In genomic region chr15:96354731-96355560, GRCh38 we compare ENCODE assay signal across 9 cellular contexts.
DNase-seq lines count a peak whose midpoint lies in the region; FAIRE-seq and TF ChIP-seq lines count a peak whose summit lies in the region.
"Had no signal": no experiment of that assay in that cellular context is flagged by ENCODE, and none has a peak within 500 bp of the region (broad histone marks: within the 10 kb centered on the region; RNA-seq: fewer than 3 reads in every experiment).

No MANE protein-coding gene starts in this region.

- no peak for TF ChIP-seq POLR2A in H54 (IDR thresholded peaks at IDR 0.05; ENCODE audit: low read depth, low read length)

- H3K9me3 ChIP-seq in duodenal mucosa (ENCODE audit: control insufficient read depth in 1 of 2, low read length in 2 of 2) (no peaks in the 10 kb centered on the region), mucosa of stomach (ENCODE audit: control insufficient read depth, low read length) (no peaks in the 10 kb centered on the region)

- no peak for FAIRE-seq in H54 (lab: Jason Lieb, UNC)

- H3K36me3 ChIP-seq in duodenal mucosa (ENCODE audit: control insufficient read depth in 1 of 2, insufficient read depth in 2 of 2, low read length in 2 of 2) (no peaks in the 10 kb centered on the region), mucosa of stomach (ENCODE audit: control insufficient read depth, insufficient read depth, low read length) (no peaks in the 10 kb centered on the region)

- DNase-seq in AG08395 (ENCODE audit: low spot score) (peak; percentile 71), MV-4-11 (lab: John Stamatoyannopoulos, UW) (peak; percentile 85), GM19238 (ENCODE audit: insufficient read length, low spot score) (no peak), iPS-NIHi7 (ENCODE audit: extremely low spot score) (no peak), H54 (ENCODE audit: insufficient read length, low spot score) (no peak), RWPE1 (ENCODE audit: low spot score) (no peak)
- DNase-seq: NCI-H2081 had no signal

- H3K9ac ChIP-seq in duodenal mucosa (ENCODE audit: low read depth in 1 of 2, low read length in 2 of 2) (peak overlapping the region in 1 of 2 donors; percentile 3), mucosa of stomach (ENCODE audit: low read length) (peak overlapping the region; percentile 50)

- POLR2A ChIA-PET in RWPE1 (lab: Yijun Ruan, JAX; ENCODE audit: low non-redundant PET): no interaction called here

- CTCF ChIA-PET in RWPE1 (lab: Yijun Ruan, JAX): interaction anchor here (1.1 kb wide), 1 partner anchor 9 kb away, joined by 5 read pairs; no protein-coding TSS in a partner anchor

- H3K27me3 ChIP-seq in duodenal mucosa (ENCODE audit: control insufficient read depth in 1 of 2, insufficient read depth in 2 of 2, low read length in 2 of 2): peaks cover 67 to 89% of the 10 kb centered on the region in 2 donors
- H3K27me3 ChIP-seq in mucosa of stomach (ENCODE audit: control insufficient read depth, insufficient read depth, low read length): peaks cover 48% of the 10 kb centered on the region

- no peak for TF ChIP-seq CTCF in RWPE1 (conservative IDR thresholded peaks at IDR 0.05; ENCODE audit: low read depth)

- H3K4me3 ChIP-seq in duodenal mucosa (ENCODE audit: low read depth in 1 of 2, low read length in 2 of 2): peak overlapping the region; percentile 48 to 60
- peak overlapping the region; percentile 19 for H3K4me3 ChIP-seq in mucosa of stomach (ENCODE audit: low read length)

- H3K4me1 ChIP-seq in duodenal mucosa (ENCODE audit: control insufficient read depth in 1 of 2, insufficient read depth in 2 of 2, low read length in 2 of 2): peaks cover 3 to 20% of the 10 kb centered on the region in 2 donors
- peaks cover 28% of the 10 kb centered on the region for H3K4me1 ChIP-seq in mucosa of stomach (ENCODE audit: control insufficient read depth, insufficient read depth, low read length)

- H3K27ac ChIP-seq in duodenal mucosa (ENCODE audit: low read depth, low read length) (peak overlapping the region; percentile 37), RWPE1 (no peak overlapping the region)

Comparison
In these comparisons a context has a peak if more than half of its experiments do, and no peak if none do; other contexts are left out.
1. DNase-seq: peak in AG08395 (single experiment) and MV-4-11 (single experiment); none in GM19238 (single experiment), iPS-NIHi7 (single experiment), H54 (single experiment) and RWPE1 (single experiment).